Comparison of ENCODE assay signal across 2 cellular contexts in the genomic region with DNA sequence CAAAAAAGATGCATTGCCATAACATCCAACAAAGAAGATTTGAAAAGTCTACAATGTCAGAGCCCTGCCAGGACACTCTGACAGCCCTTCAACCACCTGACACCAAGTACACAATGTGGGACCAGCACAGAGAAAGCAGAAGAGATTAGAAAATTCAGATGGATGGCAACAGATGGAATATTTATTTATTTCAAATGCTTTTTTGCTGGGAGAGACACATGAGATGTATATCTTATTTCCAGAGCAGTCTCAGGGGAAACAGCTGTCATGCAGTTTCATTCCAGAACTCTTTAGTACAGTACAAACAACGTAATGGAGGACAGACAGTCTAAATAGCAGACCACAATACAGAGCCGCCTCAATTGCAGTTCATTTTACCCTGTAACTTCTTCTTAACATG.
A peak's percentile ranks its signal among the peaks of the same experiment; 100 is the strongest.
TF ChIP-seq lines count a peak whose summit lies in the region.

No MANE protein-coding gene starts in this region.

TF ChIP-seq in GM23338, 12 proteins besides CTCF, POLR2A, EP300 and RAD21 (continued from another document):
- TF ChIP-seq ZNF462 (CRISPR knock-in tag; IDR thresholded peaks at IDR 0.05) (no peak), NANOG (IDR thresholded peaks at IDR 0.05; ENCODE audit: borderline replicate concordance) (no peak), REST (IDR thresholded peaks at IDR 0.05; ENCODE audit: unreplicated experiment) (no peak), JUNB (IDR thresholded peaks at IDR 0.05; ENCODE audit: unreplicated experiment) (no peak), EZH2phosphoT487 (IDR thresholded peaks at IDR 0.05; ENCODE audit: unreplicated experiment) (no peak), POLR2AphosphoS5 (IDR thresholded peaks at IDR 0.05; ENCODE audit: low read depth) (no peak), ZNF331 (CRISPR knock-in tag; IDR thresholded peaks at IDR 0.05; ENCODE audit: low read depth) (no peak), STAT1 (IDR thresholded peaks at IDR 0.05; ENCODE audit: unreplicated experiment) (no peak)

TF ChIP-seq in neural cell, 6 proteins besides CTCF, POLR2A, EP300 and RAD21 (continued from another document):
- TF ChIP-seq POLR2AphosphoS5 (IDR thresholded peaks at IDR 0.05), result peak; percentile 60
- no peak for TF ChIP-seq TAF1 (IDR thresholded peaks at IDR 0.05; ENCODE audit: low read depth)
TF ChIP-seq in neural cell: peak in this region for 1.
